In genomic region chr12:118358008-118358359, GRCh38 we compare ENCODE assay signal across 10 cellular contexts. TPM values are rescaled to one million over a fixed set of nuclear protein-coding genes. Genes with fewer than 3 reads are reported as not detected.
DNase-seq lines count a peak whose midpoint lies in the region; ATAC-seq, FAIRE-seq and TF ChIP-seq lines count a peak whose summit lies in the region.
"Had no signal": no experiment of that assay in that cellular context is flagged by ENCODE, and none has a peak within 500 bp of the region (broad histone marks: within the 10 kb centered on the region; RNA-seq: fewer than 3 reads in every experiment).

No MANE protein-coding gene starts in this region.

- H3K36me3 ChIP-seq in upper lobe of left lung: no peaks in the 10 kb centered on the region

- POLR2A ChIA-PET in activated B cell treated with CpG ODN at 0.5 μM for 24 hours (lab: Charles Lee): interaction anchor here (0.6 to 5.6 kb wide), 7 partner anchors 11 to 119 kb away, joined by 3 to 65 read pairs (median 4); partner anchors contain the start of genes SUDS3 and TAOK3

- FAIRE-seq in frontal cortex (lab: Jason Lieb, UNC): peak; percentile 44
- no peak for FAIRE-seq in D721Med (lab: Jason Lieb, UNC)
- FAIRE-seq: HTR-8/SVneo had no signal

- peak overlapping the region; percentile 92 for H3K4me3 Mint-ChIP-seq in activated naive CD4-positive, alpha-beta T cell treated with anti-CD3 and anti-CD28 coated beads, Interleukin-2, amount 50 U/mL, for 24 hours
- H3K4me3 Mint-ChIP-seq in activated B cell treated with CpG ODN at 0.5 μM for 24 hours: peak overlapping the region; percentile 89
- H3K4me3 Mint-ChIP-seq: mesothelial cell of epicardium had no signal

- H3K27ac Mint-ChIP-seq in activated naive CD4-positive, alpha-beta T cell treated with anti-CD3 and anti-CD28 coated beads, Interleukin-2, amount 50 U/mL, for 24 hours: peak overlapping the region; percentile 96
- H3K27ac Mint-ChIP-seq in activated B cell treated with CpG ODN at 0.5 μM for 24 hours: peak overlapping the region; percentile 83

- peaks cover 15% of the 10 kb centered on the region for H3K36me3 Mint-ChIP-seq in activated naive CD4-positive, alpha-beta T cell treated with anti-CD3 and anti-CD28 coated beads, Interleukin-2, amount 50 U/mL, for 24 hours
- H3K36me3 Mint-ChIP-seq in activated B cell treated with CpG ODN at 0.5 μM for 24 hours (ENCODE audit: low read depth): peaks cover 20% of the 10 kb centered on the region
- H3K36me3 Mint-ChIP-seq: mesothelial cell of epicardium had no signal

- intact Hi-C loops in activated B cell treated with CpG ODN at 0.5 μM for 24 hours (cut with micrococcal nuclease): loop anchor here (5.0 kb wide), 2 partner anchors 121 to 176 kb away; no protein-coding TSS in a partner anchor

- no peak for TF ChIP-seq POLR2A in upper lobe of left lung (IDR thresholded peaks at IDR 0.05)

- peaks cover 63% of the 10 kb centered on the region for H3K4me1 Mint-ChIP-seq in activated naive CD4-positive, alpha-beta T cell treated with anti-CD3 and anti-CD28 coated beads, Interleukin-2, amount 50 U/mL, for 24 hours
- peaks cover 61% of the 10 kb centered on the region for H3K4me1 Mint-ChIP-seq in activated B cell treated with CpG ODN at 0.5 μM for 24 hours

- CTCF ChIA-PET in activated B cell treated with CpG ODN at 0.5 μM for 24 hours (lab: Charles Lee): interaction anchor here (1.0 to 3.7 kb wide), 7 partner anchors 11 to 177 kb away, joined by 3 to 37 read pairs (median 4); partner anchors contain the start of gene SUDS3

- no peaks in the 10 kb centered on the region for H3K9me3 Mint-ChIP-seq in activated naive CD4-positive, alpha-beta T cell treated with anti-CD3 and anti-CD28 coated beads, Interleukin-2, amount 50 U/mL, for 24 hours
- peaks cover 4% of the 10 kb centered on the region for H3K9me3 Mint-ChIP-seq in activated B cell treated with CpG ODN at 0.5 μM for 24 hours

- TF ChIP-seq CTCF in activated B cell treated with CpG ODN at 0.5 μM for 24 hours (IDR thresholded peaks at IDR 0.05) (no peak), upper lobe of left lung (IDR thresholded peaks at IDR 0.05) (no peak), D721Med (IDR thresholded peaks at IDR 0.05; ENCODE audit: insufficient read depth, missing control alignments) (no peak)

- DNase-seq in activated naive CD4-positive, alpha-beta T cell (lab: John Stamatoyannopoulos, UW): no peak
- no peak for DNase-seq in activated B cell treated with CpG ODN at 0.5 μM for 24 hours
- no peak for DNase-seq in frontal cortex (ENCODE audit: low spot score in 2 of 2)
- DNase-seq in upper lobe of left lung: no peak
- DNase-seq in NCI-H1105 treated with DMSO at 0.1 percent for 48 hours (lab: John Stamatoyannopoulos, UW): no peak
- DNase-seq in D721Med (ENCODE audit: insufficient read length, low spot score): no peak
- no peak for DNase-seq in AG20443 (ENCODE audit: low spot score)

- 64 to 78% methylated on average over 1 of the region's 1 CpG for WGBS in upper lobe of left lung, 2 donors

- no peaks in the 10 kb centered on the region for H3K27me3 Mint-ChIP-seq in activated naive CD4-positive, alpha-beta T cell treated with anti-CD3 and anti-CD28 coated beads, Interleukin-2, amount 50 U/mL, for 24 hours
- H3K27me3 Mint-ChIP-seq in activated B cell treated with CpG ODN at 0.5 μM for 24 hours: no peaks in the 10 kb centered on the region

- H3K27me3 ChIP-seq in upper lobe of left lung: no peaks in the 10 kb centered on the region

- H3K27ac ChIP-seq in upper lobe of left lung: peak overlapping the region in 3 of 4 donors; percentile 14 to 81 (median 54)

- peaks cover 20 to 48% (median 36%) of the 10 kb centered on the region in 4 donors for H3K4me1 ChIP-seq in upper lobe of left lung

- ATAC-seq in activated B cell treated with CpG ODN at 0.5 μM for 24 hours (ENCODE audit: low read depth) (no peak), upper lobe of left lung (ENCODE audit: low FRiP score in 2 of 2) (no peak)

- H3K4me3 ChIP-seq in upper lobe of left lung: peak overlapping the region in 1 of 4 donors; percentile 38

- TF ChIP-seq EP300 in upper lobe of left lung (IDR thresholded peaks at IDR 0.05): no peak

- H3K9me3 ChIP-seq in upper lobe of left lung: peaks cover 0 to 3% (median 0%) of the 10 kb centered on the region in 4 donors

RNA-seq across cellular contexts. Expression of gene TAOK3, which starts 14.7 kb away (rescaled TPM):
- 76.3 and 86.9 TPM in 2 replicates for total RNA-seq in activated B cell treated with CpG ODN at 0.5 μM for 24 hours
- total RNA-seq in frontal cortex: 61.1 TPM
- 100 to 1,000 TPM in 1 of 6 donors, 10 to 100 TPM in 5; 49.7 to 111 (median 67.8) TPM for total RNA-seq in upper lobe of left lung

RNA-seq across cellular contexts. Expression of gene SUDS3, which starts 18.4 kb away (rescaled TPM):
- 31.1 and 33.7 TPM in 2 replicates for total RNA-seq in activated B cell treated with CpG ODN at 0.5 μM for 24 hours
- total RNA-seq in frontal cortex: 63.6 TPM
- 10 to 100 TPM; 18.4 to 69.1 (median 35.1) TPM for total RNA-seq in upper lobe of left lung
